Comparison of ENCODE assay signal across 14 cellular contexts in genomic region chr6:110646951-110647910, GRCh38.
DNase-seq lines count a peak whose midpoint lies in the region; TF ChIP-seq lines count a peak whose summit lies in the region.
"Had no signal": no experiment of that assay in that cellular context is flagged by ENCODE, and none has a peak within 500 bp of the region (broad histone marks: within the 10 kb centered on the region; RNA-seq: fewer than 3 reads in every experiment).

No MANE protein-coding gene starts in this region.

- H3K4me1 Mint-ChIP-seq in Calu3 (ENCODE audit: low read depth, unreplicated experiment), result no peaks in the 10 kb centered on the region
- peaks cover 13% of the 10 kb centered on the region for H3K4me1 Mint-ChIP-seq in chondrocyte (ENCODE audit: low read depth)
- peaks cover 3% of the 10 kb centered on the region for H3K4me1 Mint-ChIP-seq in neural crest cell

- H3K4me1 ChIP-seq in HEK293 (ENCODE audit: control insufficient read depth, insufficient read depth, low read length), result no peaks in the 10 kb centered on the region
- H3K4me1 ChIP-seq: left lung, psoas muscle had no signal

- H3K9me3 Mint-ChIP-seq in Calu3 (ENCODE audit: low read depth, unreplicated experiment) (no peaks in the 10 kb centered on the region), chondrocyte (ENCODE audit: low read depth) (no peaks in the 10 kb centered on the region), neural crest cell (no peaks in the 10 kb centered on the region)

- H3K9me3 ChIP-seq in HEK293 (ENCODE audit: control insufficient read depth, insufficient read depth, low read depth, low read length), result no peaks in the 10 kb centered on the region
- H3K9me3 ChIP-seq: esophagus squamous epithelium, psoas muscle had no signal

- CTCF ChIA-PET in Calu3 (lab: Charles Lee), result no interaction called here
- CTCF ChIA-PET in HEK293 (lab: Yijun Ruan, JAX), result interaction anchor here (0.6 to 0.7 kb wide), 2 partner anchors 12 to 30 kb away, joined by 3 to 4 read pairs; no protein-coding TSS in a partner anchor

- intact Hi-C loops in Calu3 (cut with micrococcal nuclease; ENCODE audit: unreplicated experiment), result no loop called here

- H3K4me3 Mint-ChIP-seq in Calu3 (ENCODE audit: low read depth, unreplicated experiment) (no peak overlapping the region), chondrocyte (ENCODE audit: unreplicated experiment) (no peak overlapping the region), neural crest cell (no peak overlapping the region)

- H3K36me3 ChIP-seq in HEK293 (ENCODE audit: control insufficient read depth in 2 of 2, insufficient read depth in 1 of 2, low read length in 2 of 2), result peaks cover 0 to 9% of the 10 kb centered on the region in 2 experiments; a peak in 1 of 3 replicates

- no peak overlapping the region for H3K27ac Mint-ChIP-seq in Calu3 (ENCODE audit: unreplicated experiment)
- H3K27ac Mint-ChIP-seq in chondrocyte (ENCODE audit: unreplicated experiment), result no peak overlapping the region
- H3K27ac Mint-ChIP-seq in neural crest cell (ENCODE audit: unreplicated experiment), result no peak overlapping the region

- DNase-seq in Calu3, result no peak
- no peak for DNase-seq in chondrocyte (ENCODE audit: low spot score)
- DNase-seq in neural crest cell (ENCODE audit: low read depth, low spot score), result no peak
- DNase-seq in epidermal melanocyte (ENCODE audit: insufficient read length, low spot score), result no peak
- DNase-seq in D341Med (ENCODE audit: low spot score), result no peak
- no peak for DNase-seq in Ammon's horn (ENCODE audit: low spot score)
- no peak for DNase-seq in effector CD4-positive, alpha-beta T cell
- DNase-seq: activated CD4-positive, alpha-beta T cell treated with anti-CD3 and anti-CD28 coated beads for 4 hours; esophagus squamous epithelium; NCI-H1694; psoas muscle had no signal

- H3K27me3 Mint-ChIP-seq in Calu3 (ENCODE audit: unreplicated experiment) (no peaks in the 10 kb centered on the region), chondrocyte (ENCODE audit: low read depth) (no peaks in the 10 kb centered on the region), neural crest cell (ENCODE audit: low read depth) (no peaks in the 10 kb centered on the region)

- TF ChIP-seq CTCF in Calu3 (IDR thresholded peaks at IDR 0.05; ENCODE audit: unreplicated experiment), result peak; percentile 63
- TF ChIP-seq CTCF in HEK293 (tag by site-specific recombination; IDR thresholded peaks at IDR 0.05), result peak; percentile 23; the same call in 1 of the 2 replicates
- TF ChIP-seq CTCF in chondrocyte (IDR thresholded peaks at IDR 0.05), result peak; percentile 52
- peak; percentile 47 for TF ChIP-seq CTCF in neural crest cell (conservative IDR thresholded peaks at IDR 0.05)

- H3K27ac ChIP-seq in HEK293 (ENCODE audit: extremely low read depth, low read depth, low read length), result no peak overlapping the region
- H3K27ac ChIP-seq: esophagus squamous epithelium, HL-60, left lung, psoas muscle had no signal

- POLR2A ChIA-PET in HEK293 (lab: Yijun Ruan, JAX), result no interaction called here

- H3K4me3 ChIP-seq in HEK293 (ENCODE audit: low read depth, low read length), result no peak overlapping the region
- H3K4me3 ChIP-seq: esophagus squamous epithelium, left lung, psoas muscle had no signal

- H3K36me3 Mint-ChIP-seq in Calu3 (ENCODE audit: insufficient read depth, unreplicated experiment) (no peaks in the 10 kb centered on the region), chondrocyte (ENCODE audit: low read depth) (peaks cover 4% of the 10 kb centered on the region), neural crest cell (ENCODE audit: low read depth) (peaks cover 10% of the 10 kb centered on the region)

- BruUV-seq in Calu3 (replicated peaks; lab: Mats Ljungman, UMichigan), result no TSS peak

TF ChIP-seq in HEK293, 187 proteins besides CTCF, POLR2A, EP300 and RAD21:
- TF ChIP-seq ZSCAN16 (tag by site-specific recombination; IDR thresholded peaks at IDR 0.05), result no peak
- no peak for TF ChIP-seq ZNF585B (tag by site-specific recombination; IDR thresholded peaks at IDR 0.05)
- TF ChIP-seq AEBP2 (tag by site-specific recombination; IDR thresholded peaks at IDR 0.05; ENCODE audit: borderline replicate concordance), result no peak
- TF ChIP-seq ZNF223 (tag by site-specific recombination; IDR thresholded peaks at IDR 0.05), result no peak
- no peak for TF ChIP-seq ZNF596 (tag by site-specific recombination; IDR thresholded peaks at IDR 0.05)
- TF ChIP-seq SCRT2 (tag by site-specific recombination; IDR thresholded peaks at IDR 0.05), result no peak
- TF ChIP-seq ZNF394 (tag by site-specific recombination; IDR thresholded peaks at IDR 0.05; ENCODE audit: borderline replicate concordance), result no peak
- TF ChIP-seq ZNF837 (tag by site-specific recombination; IDR thresholded peaks at IDR 0.05), result no peak
- no peak for TF ChIP-seq IKZF3 (tag by site-specific recombination; IDR thresholded peaks at IDR 0.05)
- TF ChIP-seq BCL11B (tag by site-specific recombination; IDR thresholded peaks at IDR 0.05; ENCODE audit: low read depth), result no peak
- TF ChIP-seq KLF10 (tag by site-specific recombination; IDR thresholded peaks at IDR 0.05), result no peak
- TF ChIP-seq ZNF174 (tag by site-specific recombination; IDR thresholded peaks at IDR 0.05), result no peak
- TF ChIP-seq BCL6B (tag by site-specific recombination; IDR thresholded peaks at IDR 0.05), result no peak
- TF ChIP-seq ZNF169 (tag by site-specific recombination; IDR thresholded peaks at IDR 0.05), result no peak
- TF ChIP-seq MZF1 (tag by site-specific recombination; IDR thresholded peaks at IDR 0.05; ENCODE audit: borderline replicate concordance), result no peak
- TF ChIP-seq ZNF843 (tag by site-specific recombination; IDR thresholded peaks at IDR 0.05), result no peak
- TF ChIP-seq ZBTB26 (tag by site-specific recombination; optimal IDR thresholded peaks at IDR 0.05), result no peak
